Comparison of ENCODE assay signal across 8 cellular contexts in genomic region chr15:76931397-76932089, GRCh38. TPM values are rescaled to one million over a fixed set of nuclear protein-coding genes. Genes with fewer than 3 reads are reported as not detected.
DNase-seq lines count a peak whose midpoint lies in the region; ATAC-seq and TF ChIP-seq lines count a peak whose summit lies in the region.

Gene RCN2, plus strand, starts transcription at chr15:76931749. Its CDS starts 93 bp downstream, at chr15:76931842.

- H3K36me3 Mint-ChIP-seq in activated naive CD8-positive, alpha-beta T cell treated with anti-CD3 and anti-CD28 coated beads, Interleukin-2, amount 10 ng/mL, durations not matched to agents 7 days and 5 days = peaks cover 16% of the 10 kb centered on the region
- peaks cover 16% of the 10 kb centered on the region for H3K36me3 Mint-ChIP-seq in osteocyte (ENCODE audit: unreplicated experiment)

- H3K9me3 Mint-ChIP-seq in activated naive CD8-positive, alpha-beta T cell treated with anti-CD3 and anti-CD28 coated beads, Interleukin-2, amount 10 ng/mL, durations not matched to agents 7 days and 5 days = no peaks in the 10 kb centered on the region
- H3K9me3 Mint-ChIP-seq in osteocyte (ENCODE audit: unreplicated experiment) = no peaks in the 10 kb centered on the region

- intact Hi-C loops in head of caudate nucleus (cut with DNase I) = no loop called here

- peak; percentile 99 for ATAC-seq in HG02763 (IDR thresholded peaks at IDR 0.05; ENCODE audit: unreplicated experiment)
- ATAC-seq in activated naive CD8-positive, alpha-beta T cell treated with anti-CD3 and anti-CD28 coated beads, Interleukin-2, amount 10 ng/mL, durations not matched to agents 7 days and 5 days (ENCODE audit: low read depth) = peak; percentile 99
- peak; percentile 94 for ATAC-seq in thoracic aorta (ENCODE audit: insufficient number of reproducible peaks, low FRiP score, low read depth)

- POLR2A ChIA-PET in activated naive CD8-positive, alpha-beta T cell treated with anti-CD3 and anti-CD28 coated beads, Interleukin-2, amount 10 ng/mL, durations not matched to agents 7 days and 5 days (lab: Charles Lee) = interaction anchor here (0.6 to 1.9 kb wide), 11 partner anchors 10 to 82 kb away, joined by 3 to 15 read pairs (median 4); partner anchors contain the start of genes PSTPIP1 and SCAPER

- H3K27me3 ChIP-seq in SU-DHL-6 (ENCODE audit: low read length) = no peaks in the 10 kb centered on the region
- no peaks in the 10 kb centered on the region for H3K27me3 ChIP-seq in thoracic aorta (replicated peaks; ENCODE audit: insufficient read depth)

- H3K4me3 ChIP-seq in GM12875 (ENCODE audit: low read depth, low read length) = peak within 1 kb of the TSS; percentile 53
- peak within 1 kb of the TSS; percentile 77 for H3K4me3 ChIP-seq in SU-DHL-6 (ENCODE audit: insufficient read depth, low read length, poor library complexity, severe bottlenecking)
- H3K4me3 ChIP-seq in thoracic aorta = peak within 1 kb of the TSS; percentile 82

- H3K36me3 ChIP-seq in SU-DHL-6 (ENCODE audit: low read length) (no peaks in the 10 kb centered on the region), thoracic aorta (peaks cover 4% of the 10 kb centered on the region)

- H3K27ac ChIP-seq in SU-DHL-6 (ENCODE audit: low read depth, low read length) = peak within 1 kb of the TSS; percentile 11; the same call in 1 of the 2 replicates
- peak within 1 kb of the TSS; percentile 74 to 80 for H3K27ac ChIP-seq in thoracic aorta

- no peaks in the 10 kb centered on the region for H3K79me2 ChIP-seq in SU-DHL-6 (ENCODE audit: insufficient read depth, low read length)

- 0 out of 2 replicates have a peak, but pooled peaks cover 6% of the 10 kb centered on the region for H3F3A ChIP-seq in SU-DHL-6 (ENCODE audit: insufficient read depth)

- peaks cover 5 to 23% of the 10 kb centered on the region in 2 donors for H3K4me1 ChIP-seq in thoracic aorta (ENCODE audit: control insufficient read depth in 1 of 2, low read depth in 2 of 2)

- TF ChIP-seq CTCF in GM12875 (IDR thresholded peaks at IDR 0.05; ENCODE audit: borderline replicate concordance, insufficient read depth, low read depth, low read length) = no peak
- TF ChIP-seq CTCF in SU-DHL-6 (IDR thresholded peaks at IDR 0.05; ENCODE audit: insufficient read depth, low read length, poor library complexity, severe bottlenecking) = no peak
- TF ChIP-seq CTCF in osteocyte (IDR thresholded peaks at IDR 0.05) = no peak
- no peak for TF ChIP-seq CTCF in thoracic aorta (IDR thresholded peaks at IDR 0.05)

- H3K9me2 ChIP-seq in SU-DHL-6 (replicated peaks; ENCODE audit: insufficient read depth, low read length) = no peaks in the 10 kb centered on the region

- H3K4me2 ChIP-seq in SU-DHL-6 (ENCODE audit: low read depth, low read length, poor library complexity, severe bottlenecking) = peak within 1 kb of the TSS; percentile 82

- H3K4me1 Mint-ChIP-seq in activated naive CD8-positive, alpha-beta T cell treated with anti-CD3 and anti-CD28 coated beads, Interleukin-2, amount 10 ng/mL, durations not matched to agents 7 days and 5 days = peaks cover 28% of the 10 kb centered on the region
- peaks cover 23% of the 10 kb centered on the region for H3K4me1 Mint-ChIP-seq in osteocyte (ENCODE audit: unreplicated experiment)

- H3K9ac ChIP-seq in SU-DHL-6 (ENCODE audit: low read length) = peak within 1 kb of the TSS; percentile 84

- H2AFZ ChIP-seq in SU-DHL-6 (ENCODE audit: low read depth, low read length, severe bottlenecking) = peak within 1 kb of the TSS; percentile 88

- no peaks in the 10 kb centered on the region for H4K20me1 ChIP-seq in SU-DHL-6 (ENCODE audit: low read depth, low read length)

- no peaks in the 10 kb centered on the region for H3K27me3 Mint-ChIP-seq in activated naive CD8-positive, alpha-beta T cell treated with anti-CD3 and anti-CD28 coated beads, Interleukin-2, amount 10 ng/mL, durations not matched to agents 7 days and 5 days
- H3K27me3 Mint-ChIP-seq in osteocyte (ENCODE audit: unreplicated experiment) = peaks cover 22% of the 10 kb centered on the region

- H3K9me3 ChIP-seq in SU-DHL-6 (ENCODE audit: insufficient read depth, low read length) = no peaks in the 10 kb centered on the region
- H3K9me3 ChIP-seq in thoracic aorta = no peaks in the 10 kb centered on the region

- peak within 1 kb of the TSS; percentile 91 for H3K4me3 Mint-ChIP-seq in activated naive CD8-positive, alpha-beta T cell treated with anti-CD3 and anti-CD28 coated beads, Interleukin-2, amount 10 ng/mL, durations not matched to agents 7 days and 5 days
- peak within 1 kb of the TSS; percentile 82 for H3K4me3 Mint-ChIP-seq in osteocyte (ENCODE audit: unreplicated experiment)

- peak within 1 kb of the TSS; percentile 90 for H3K27ac Mint-ChIP-seq in activated naive CD8-positive, alpha-beta T cell treated with anti-CD3 and anti-CD28 coated beads, Interleukin-2, amount 10 ng/mL, durations not matched to agents 7 days and 5 days
- peak within 1 kb of the TSS; percentile 75 for H3K27ac Mint-ChIP-seq in osteocyte (ENCODE audit: unreplicated experiment)

- DNase-seq in NCI-H1417 (lab: John Stamatoyannopoulos, UW) (peak; percentile 92 to 99 (median 98)), head of caudate nucleus (peak; percentile 86 to 98 (median 96)), osteocyte (ENCODE audit: extremely low spot score, unreplicated experiment) (peak; percentile 98), thoracic aorta (ENCODE audit: low spot score) (peak; percentile 76)
- peak; percentile 95 for DNase-seq in activated naive CD8-positive, alpha-beta T cell treated with anti-CD3 and anti-CD28 coated beads, Interleukin-2, amount 10 ng/mL, durations not matched to agents 7 days and 5 days

RNA-seq across cellular contexts. Expression of gene RCN2, which starts in this region (rescaled TPM):
- 10 to 100 TPM; 29.6 TPM for total RNA-seq in activated naive CD8-positive, alpha-beta T cell treated with anti-CD3 and anti-CD28 coated beads, Interleukin-2, amount 10 ng/mL, durations not matched to agents 7 days and 5 days
- total RNA-seq in osteocyte = 81.3 and 82.2 TPM in 2 replicates
- total RNA-seq in thoracic aorta = 10 to 100 TPM; 51.4 to 66.9 TPM

Comparison
In these comparisons a context has a peak if more than half of its experiments do, and no peak if none do; other contexts are left out.
1. Peak in every context shown above with its lines: DNase-seq, ATAC-seq, H3K4me3 ChIP-seq and H3K27ac ChIP-seq.